In genomic region chr14:76956253-76957090, GRCh38 we compare ENCODE assay signal across 1 cellular context.
TF ChIP-seq lines count a peak whose summit lies in the region.

No MANE protein-coding gene starts in this region.

TF ChIP-seq in HepG2, 621 proteins besides CTCF, POLR2A, EP300 and RAD21 (continued from another document and continues in another):
- no peak for TF ChIP-seq ATF6 (CRISPR knock-in tag; conservative IDR thresholded peaks at IDR 0.05)
- TF ChIP-seq KIAA2018 (CRISPR knock-in tag; IDR thresholded peaks at IDR 0.05; ENCODE audit: borderline replicate concordance), result no peak
- no peak for TF ChIP-seq MNT (IDR thresholded peaks at IDR 0.05)
- TF ChIP-seq ZNF564 (CRISPR knock-in tag; IDR thresholded peaks at IDR 0.05), result no peak
- TF ChIP-seq ZNF543 (CRISPR knock-in tag; IDR thresholded peaks at IDR 0.05), result no peak
- TF ChIP-seq CSRNP1 (CRISPR knock-in tag; IDR thresholded peaks at IDR 0.05), result no peak
- TF ChIP-seq ZFP36 (IDR thresholded peaks at IDR 0.05; ENCODE audit: borderline replicate concordance, low read depth, low read length, partially characterized antibody), result no peak
- TF ChIP-seq ZFY (CRISPR knock-in tag; IDR thresholded peaks at IDR 0.05), result peak; percentile 34; the same call in 1 of the 2 replicates
- TF ChIP-seq GPBP1L1 (CRISPR knock-in tag; IDR thresholded peaks at IDR 0.05), result no peak
- TF ChIP-seq NR2C2 (CRISPR knock-in tag; IDR thresholded peaks at IDR 0.05; ENCODE audit: borderline replicate concordance), result peak; percentile 31; the same call in 1 of the 2 replicates
- TF ChIP-seq SYNCRIP (IDR thresholded peaks at IDR 0.05; ENCODE audit: insufficient read depth, low read depth, low read length), result no peak
- TF ChIP-seq CREBL2 (CRISPR knock-in tag; IDR thresholded peaks at IDR 0.05; ENCODE audit: borderline replicate concordance), result no peak
- no peak for TF ChIP-seq AKNA (CRISPR knock-in tag; IDR thresholded peaks at IDR 0.05; ENCODE audit: borderline replicate concordance)
- TF ChIP-seq HNRNPL (IDR thresholded peaks at IDR 0.05; ENCODE audit: low read depth, low read length), result no peak; the same call in none of the 2 replicates
- TF ChIP-seq THAP11 (CRISPR knock-in tag; IDR thresholded peaks at IDR 0.05), result peak; percentile 58
- TF ChIP-seq HMGA1 (CRISPR knock-in tag; conservative IDR thresholded peaks at IDR 0.05), result no peak
- TF ChIP-seq IRX3 (CRISPR knock-in tag; IDR thresholded peaks at IDR 0.05; ENCODE audit: borderline replicate concordance, low read depth), result no peak
- no peak for TF ChIP-seq PRMT3 (CRISPR knock-in tag; IDR thresholded peaks at IDR 0.05; ENCODE audit: borderline replicate concordance, low read depth)
- TF ChIP-seq SRSF9 (IDR thresholded peaks at IDR 0.05; ENCODE audit: borderline replicate concordance, insufficient read depth, low read depth, low read length, poor library complexity, severe bottlenecking), result no peak
- no peak for TF ChIP-seq ZBTB10 (CRISPR knock-in tag; IDR thresholded peaks at IDR 0.05; ENCODE audit: borderline replicate concordance)
- no peak for TF ChIP-seq HOXA9 (CRISPR knock-in tag; IDR thresholded peaks at IDR 0.05; ENCODE audit: borderline replicate concordance)
- TF ChIP-seq ZNF34 (CRISPR knock-in tag; IDR thresholded peaks at IDR 0.05; ENCODE audit: borderline replicate concordance), result no peak
- TF ChIP-seq PBX2 (CRISPR knock-in tag; IDR thresholded peaks at IDR 0.05), result no peak; the same call in 1 of the 2 replicates
- TF ChIP-seq ARNT2 (CRISPR knock-in tag; IDR thresholded peaks at IDR 0.05; ENCODE audit: low read depth), result peak; percentile 62; the same call in 1 of the 2 replicates
